ENCODE assay signal across 18 cellular contexts in the genomic region with DNA sequence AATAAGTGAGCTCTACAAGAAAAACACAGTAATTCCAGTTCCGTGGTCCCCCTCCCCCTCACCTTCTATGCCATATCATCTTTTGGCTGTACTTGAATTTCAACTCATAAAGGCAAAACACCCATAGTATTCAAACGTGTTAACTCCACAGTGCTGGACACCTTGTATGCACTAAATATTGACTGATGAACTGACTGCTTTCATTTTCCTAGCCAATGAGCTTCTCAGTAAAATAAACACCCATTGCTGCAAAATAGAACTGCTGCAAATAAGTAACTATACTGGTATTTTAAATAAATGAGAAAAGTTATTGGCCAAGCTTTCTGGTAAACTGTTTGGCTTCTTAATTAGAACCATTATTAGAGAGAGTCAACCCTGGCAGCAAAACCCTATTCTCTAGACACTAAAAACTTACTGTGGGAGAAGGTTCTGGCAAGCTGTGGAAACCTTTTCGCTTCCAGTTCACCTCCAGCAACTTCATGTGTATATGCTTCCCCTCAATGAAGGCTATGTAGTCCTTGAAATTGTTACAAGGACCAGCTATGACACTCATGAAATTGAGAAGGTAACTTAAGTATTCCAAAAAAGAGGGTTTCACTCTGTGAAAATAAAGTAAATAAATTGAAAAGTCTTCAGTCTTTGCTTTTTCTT.
DNase-seq lines count a peak whose midpoint lies in the region; ATAC-seq, FAIRE-seq and TF ChIP-seq lines count a peak whose summit lies in the region.
"Had no signal": no experiment of that assay in that cellular context is flagged by ENCODE, and none has a peak within 500 bp of the region (broad histone marks: within the 10 kb centered on the region; RNA-seq: fewer than 3 reads in every experiment).

No MANE protein-coding gene starts in this region.

- H3K4me1 ChIP-seq in left ventricle myocardium inferior (peaks cover 31% of the 10 kb centered on the region), K562 (replicated peaks in 1 of 2; ENCODE audit: control insufficient read depth in 2 of 2, insufficient read depth in 2 of 2, low read length in 2 of 2) (peaks cover 0 to 7% of the 10 kb centered on the region in 2 experiments; a peak in 2 of 5 replicates), parathyroid adenoma (no peaks in the 10 kb centered on the region)

- H3K9me3 Mint-ChIP-seq in stimulated activated naive CD8-positive, alpha-beta T cell treated with anti-CD3 and anti-CD28 coated beads, Interleukin-15, amount 100 ng/mL, for 72 hours, result no peaks in the 10 kb centered on the region
- H3K9me3 Mint-ChIP-seq: activated T-helper 17 cell treated with anti-CD3 and anti-CD28 coated beads, Interleukin-2, amount 50 U/mL, for 72 hours; CD4-positive, alpha-beta memory T cell; central memory CD8-positive, alpha-beta T cell; naive thymus-derived CD4-positive, alpha-beta T cell had no signal

- no peak overlapping the region for H3K9ac ChIP-seq in K562 (ENCODE audit: insufficient read depth in 1 of 2, low read depth in 2 of 2, low read length in 2 of 2)
- H3K9ac ChIP-seq in parathyroid adenoma, result no peak overlapping the region

- POLR2A ChIA-PET in K562 (lab: Yijun Ruan, JAX), result interaction anchor here (0.7 to 1.2 kb wide), 4 partner anchors 19 to 131 kb away, joined by 4 to 5 read pairs (median 4); no protein-coding TSS in a partner anchor

- WGBS in K562 (ENCODE audit: insufficient coverage, low coverage, missing lambda C conversion rate), result 57% methylated on average over 3 of the region's 3 CpGs

- no peak for TF ChIP-seq EP300 in K562 (IDR thresholded peaks at IDR 0.05; ENCODE audit: low read length)

- H3K27me3 ChIP-seq in left ventricle myocardium inferior (ENCODE audit: low read depth) (no peaks in the 10 kb centered on the region), K562 (ENCODE audit: control insufficient read depth in 2 of 2, insufficient read depth in 2 of 2, low read length in 2 of 2) (no peaks in the 10 kb centered on the region), parathyroid adenoma (ENCODE audit: control insufficient read depth, insufficient read depth, low read length) (no peaks in the 10 kb centered on the region)
- H3K27me3 ChIP-seq: MG63, SJSA1 had no signal

- peaks cover 5% of the 10 kb centered on the region for H3K4me1 Mint-ChIP-seq in stimulated activated naive CD8-positive, alpha-beta T cell treated with anti-CD3 and anti-CD28 coated beads, Interleukin-15, amount 100 ng/mL, for 72 hours

- in situ Hi-C loops in K562 (cut with MboI), result loop anchor here (10.0 kb wide), 1 partner anchor 149 kb away; no protein-coding TSS in a partner anchor

- H4K20me1 ChIP-seq in K562 (replicated peaks; ENCODE audit: control insufficient read depth, insufficient read depth, low read length), result no peaks in the 10 kb centered on the region

- no peak for TF ChIP-seq POLR2A in K562 (conservative IDR thresholded peaks at IDR 0.05)

- H3K4me2 ChIP-seq in K562 (ENCODE audit: insufficient read depth, low read length), result no peak overlapping the region
- no peak overlapping the region for H3K4me2 ChIP-seq in parathyroid adenoma (ENCODE audit: low read length)
- H3K4me2 ChIP-seq: PC-9 had no signal

- H3K4me3 ChIP-seq in left ventricle myocardium inferior (no peak overlapping the region), K562 (no peak overlapping the region), parathyroid adenoma (ENCODE audit: low read depth, low read length) (no peak overlapping the region)
- H3K4me3 ChIP-seq: lung, MG63, PC-9, SJSA1, thoracic aorta had no signal

- peak overlapping the region; percentile 54 for H3K27ac ChIP-seq in left ventricle myocardium inferior (replicated peaks)
- H3K27ac ChIP-seq in K562 (ENCODE audit: extremely low read depth, low read depth, low read length), result no peak overlapping the region
- no peak overlapping the region for H3K27ac ChIP-seq in parathyroid adenoma
- H3K27ac ChIP-seq: PC-9, SJSA1, thoracic aorta had no signal

- intact Hi-C loops in left ventricle myocardium inferior (cut with micrococcal nuclease), result no loop called here
- intact Hi-C loops in left cardiac atrium (cut with DNase I), result loop anchor here (5.0 to 10.0 kb wide), 3 partner anchors 34 to 91 kb away; a partner anchor contains a TSS
- intact Hi-C loops in K562 (cut with micrococcal nuclease), result loop anchor here (1.0 to 2.0 kb wide), 2 partner anchors 34 to 87 kb away; a partner anchor contains a TSS

- no peaks in the 10 kb centered on the region for H3K9me1 ChIP-seq in K562 (ENCODE audit: control insufficient read depth, insufficient read depth, low read length)

- no peak overlapping the region for H3K27ac Mint-ChIP-seq in stimulated activated naive CD8-positive, alpha-beta T cell treated with anti-CD3 and anti-CD28 coated beads, Interleukin-15, amount 100 ng/mL, for 72 hours
- H3K27ac Mint-ChIP-seq: activated T-helper 17 cell treated with anti-CD3 and anti-CD28 coated beads, Interleukin-2, amount 50 U/mL, for 72 hours; naive thymus-derived CD4-positive, alpha-beta T cell had no signal

- BruUV-seq in K562 (replicated peaks; lab: Mats Ljungman, UMichigan), result no TSS peak

- no peak for ATAC-seq in left cardiac atrium
- no peak for ATAC-seq in K562
- ATAC-seq in stimulated activated naive CD8-positive, alpha-beta T cell treated with anti-CD3 and anti-CD28 coated beads, Interleukin-15, amount 100 ng/mL, for 72 hours, result no peak
- no peak for ATAC-seq in GM18867 (IDR thresholded peaks at IDR 0.05; ENCODE audit: unreplicated experiment)

- H3K27me3 Mint-ChIP-seq in stimulated activated naive CD8-positive, alpha-beta T cell treated with anti-CD3 and anti-CD28 coated beads, Interleukin-15, amount 100 ng/mL, for 72 hours, result no peaks in the 10 kb centered on the region
- H3K27me3 Mint-ChIP-seq: activated T-helper 17 cell treated with anti-CD3 and anti-CD28 coated beads, Interleukin-2, amount 50 U/mL, for 72 hours; CD4-positive, alpha-beta memory T cell; central memory CD8-positive, alpha-beta T cell; naive thymus-derived CD4-positive, alpha-beta T cell had no signal

- no peak overlapping the region for H3K4me3 Mint-ChIP-seq in stimulated activated naive CD8-positive, alpha-beta T cell treated with anti-CD3 and anti-CD28 coated beads, Interleukin-15, amount 100 ng/mL, for 72 hours
- H3K4me3 Mint-ChIP-seq: activated T-helper 17 cell treated with anti-CD3 and anti-CD28 coated beads, Interleukin-2, amount 50 U/mL, for 72 hours; CD4-positive, alpha-beta memory T cell; central memory CD8-positive, alpha-beta T cell; naive thymus-derived CD4-positive, alpha-beta T cell had no signal

- H3K36me3 ChIP-seq in left ventricle myocardium inferior, result peaks cover 24% of the 10 kb centered on the region
- 0 out of 3 replicates have a peak, but pooled peaks cover 10% of the 10 kb centered on the region for H3K36me3 ChIP-seq in K562 (ENCODE audit: control insufficient read depth, insufficient read depth, low read length)
- H3K36me3 ChIP-seq in parathyroid adenoma (ENCODE audit: control insufficient read depth, insufficient read depth, low read length), result no peaks in the 10 kb centered on the region
- H3K36me3 ChIP-seq: MG63, thoracic aorta had no signal

- no peak for TF ChIP-seq RAD21 in K562 (CRISPR knock-in tag; conservative IDR thresholded peaks at IDR 0.05 in 1 of 2, IDR thresholded peaks at IDR 0.05 in 1 of 2)

- H3K79me2 ChIP-seq in K562 (ENCODE audit: control insufficient read depth, insufficient read depth, low read length) (no peaks in the 10 kb centered on the region), parathyroid adenoma (no peaks in the 10 kb centered on the region)

- CTCF ChIA-PET in K562 (lab: Yijun Ruan, JAX; ENCODE audit: low intra/inter-chr PET ratio), result no interaction called here

- H2AFZ ChIP-seq in K562 (ENCODE audit: low read depth, low read length) (no peak overlapping the region), parathyroid adenoma (peak overlapping the region; percentile 24)
- H2AFZ ChIP-seq: PC-9 had no signal

- peak; percentile 42 for FAIRE-seq in K562 (lab: Jason Lieb, UNC)

- TF ChIP-seq CTCF in left ventricle myocardium inferior (IDR thresholded peaks at IDR 0.05; ENCODE audit: borderline replicate concordance) (no peak), K562 (IDR thresholded peaks at IDR 0.05 in 2 of 3, conservative IDR thresholded peaks at IDR 0.05 in 1 of 3; ENCODE audit: insufficient read depth in 2 of 3, low read depth in 1 of 3, low read length in 3 of 3) (no peak), parathyroid adenoma (IDR thresholded peaks at IDR 0.05) (no peak)

- H3K9me3 ChIP-seq in left ventricle myocardium inferior (replicated peaks) (no peaks in the 10 kb centered on the region), K562 (replicated peaks; ENCODE audit: control insufficient read depth, insufficient read depth, low read depth, low read length) (no peaks in the 10 kb centered on the region), parathyroid adenoma (ENCODE audit: control insufficient read depth, low read length) (no peaks in the 10 kb centered on the region)
- H3K9me3 ChIP-seq: MG63, SJSA1, thoracic aorta had no signal

- DNase-seq in left ventricle myocardium inferior (no peak), left cardiac atrium (no peak), K562 (ENCODE audit: extremely low read depth in 1 of 4, low spot score in 3 of 4) (no peak), NCI-H2227 treated with DMSO at 0.1 percent for 48 hours (lab: John Stamatoyannopoulos, UW) (no peak), inferior parietal cortex (ENCODE audit: extremely low spot score) (no peak)
- DNase-seq in stimulated activated naive CD8-positive, alpha-beta T cell treated with anti-CD3 and anti-CD28 coated beads, Interleukin-15, amount 100 ng/mL, for 72 hours, result no peak
- DNase-seq: T1000 had no signal

TF ChIP-seq in K562, 482 proteins besides CTCF, POLR2A, EP300 and RAD21:
- TF ChIP-seq ZNF699 (CRISPR knock-in tag; IDR thresholded peaks at IDR 0.05; ENCODE audit: insufficient replicate concordance), result no peak
- TF ChIP-seq SIN3A (IDR thresholded peaks at IDR 0.05; ENCODE audit: borderline replicate concordance in 2 of 2, control insufficient read depth in 1 of 2, low read depth in 2 of 2, low read length in 2 of 2), result 0 out of 4 replicates have a peak, but pooled peaks of 1 of the 2 experiments have one; percentile 49
